Comparison of ENCODE assay signal across 17 cellular contexts in genomic region chr16:11264155-11264832, GRCh38. TPM values are rescaled to one million over a fixed set of nuclear protein-coding genes. Genes with fewer than 3 reads are reported as not detected.
DNase-seq lines count a peak whose midpoint lies in the region; ATAC-seq, FAIRE-seq and TF ChIP-seq lines count a peak whose summit lies in the region.
"Had no signal": no experiment of that assay in that cellular context is flagged by ENCODE, and none has a peak within 500 bp of the region (broad histone marks: within the 10 kb centered on the region; RNA-seq: fewer than 3 reads in every experiment).

No MANE protein-coding gene starts in this region.

- H3K27me3 ChIP-seq in small intestine (ENCODE audit: control insufficient read depth in 2 of 2, insufficient read depth in 2 of 2, low read length in 2 of 2) = no peaks in the 10 kb centered on the region
- H3K27me3 ChIP-seq: tibial artery had no signal

- H3K27ac ChIP-seq in small intestine (ENCODE audit: low read depth in 1 of 2, low read length in 1 of 2) = no peak overlapping the region
- H3K27ac ChIP-seq: prostate gland, tibial artery had no signal

- no peaks in the 10 kb centered on the region for H3K9me3 Mint-ChIP-seq in activated T-cell treated with anti-CD3 and anti-CD28 coated beads, Interleukin-2, amount 50 U/mL, for 4 hours
- no peaks in the 10 kb centered on the region for H3K9me3 Mint-ChIP-seq in activated CD8-positive, alpha-beta T cell treated with anti-CD3 and anti-CD28 coated beads for 36 hours
- H3K9me3 Mint-ChIP-seq in MCF 10A (ENCODE audit: unreplicated experiment) = no peaks in the 10 kb centered on the region
- H3K9me3 Mint-ChIP-seq: HFFc6 had no signal

- no peaks in the 10 kb centered on the region for H3K36me3 ChIP-seq in small intestine (ENCODE audit: control insufficient read depth in 2 of 2, insufficient read depth in 2 of 2, low read length in 2 of 2)
- H3K36me3 ChIP-seq: MG63, prostate gland, tibial artery had no signal

- no TSS peak for BruUV-seq in MCF 10A (replicated peaks; lab: Mats Ljungman, UMichigan)

- whole genome bisulfite sequencing in small intestine, 3 donors = 61 to 71% (median 69%) methylated on average over 9 of the region's 9 CpGs

- no peaks in the 10 kb centered on the region for H3K4me1 ChIP-seq in small intestine (ENCODE audit: control insufficient read depth in 2 of 2, insufficient read depth in 1 of 2, low read depth in 1 of 2, low read length in 1 of 2)
- H3K4me1 ChIP-seq: prostate gland had no signal

- no peak overlapping the region for H3K4me3 ChIP-seq in small intestine (ENCODE audit: low read depth in 1 of 2, low read length in 2 of 2)
- H3K4me3 ChIP-seq: MG63, prostate gland, tibial artery had no signal

- POLR2A ChIA-PET in activated CD8-positive, alpha-beta T cell treated with anti-CD3 and anti-CD28 coated beads for 36 hours (lab: Charles Lee) = interaction anchor here (0.7 to 1.9 kb wide), 6 partner anchors 9 to 107 kb away, joined by 3 to 11 read pairs (median 6); partner anchors contain the start of gene PRM3
- POLR2A ChIA-PET in MCF 10A (lab: Yijun Ruan, JAX) = no interaction called here

- no peaks in the 10 kb centered on the region for H3K9me3 ChIP-seq in small intestine (ENCODE audit: control insufficient read depth, low read depth)
- H3K9me3 ChIP-seq: MG63, prostate gland, tibial artery had no signal

- no peak overlapping the region for H3K4me3 Mint-ChIP-seq in activated T-cell treated with anti-CD3 and anti-CD28 coated beads, Interleukin-2, amount 50 U/mL, for 4 hours
- H3K4me3 Mint-ChIP-seq in activated CD8-positive, alpha-beta T cell treated with anti-CD3 and anti-CD28 coated beads for 36 hours = no peak overlapping the region
- no peak overlapping the region for H3K4me3 Mint-ChIP-seq in MCF 10A (ENCODE audit: unreplicated experiment)
- H3K4me3 Mint-ChIP-seq: HFFc6 had no signal

- CTCF ChIA-PET in activated CD8-positive, alpha-beta T cell treated with anti-CD3 and anti-CD28 coated beads for 36 hours (lab: Charles Lee) = interaction anchor here (1.1 to 1.5 kb wide), 7 partner anchors 10 to 305 kb away, joined by 3 to 9 read pairs (median 4); partner anchors contain the start of gene PRM3
- CTCF ChIA-PET in MCF 10A (lab: Yijun Ruan, JAX) = interaction anchor here (11.0 kb wide), 1 partner anchor 297 kb away, joined by 342 read pairs; no protein-coding TSS in a partner anchor

- H3K36me3 Mint-ChIP-seq in activated T-cell treated with anti-CD3 and anti-CD28 coated beads, Interleukin-2, amount 50 U/mL, for 4 hours (ENCODE audit: insufficient read depth) = no peaks in the 10 kb centered on the region
- H3K36me3 Mint-ChIP-seq in activated CD8-positive, alpha-beta T cell treated with anti-CD3 and anti-CD28 coated beads for 36 hours (ENCODE audit: low read depth) = no peaks in the 10 kb centered on the region
- H3K36me3 Mint-ChIP-seq in MCF 10A (ENCODE audit: insufficient read depth, unreplicated experiment) = no peaks in the 10 kb centered on the region

- H3K4me1 Mint-ChIP-seq in activated T-cell treated with anti-CD3 and anti-CD28 coated beads, Interleukin-2, amount 50 U/mL, for 4 hours (ENCODE audit: low read depth) = peaks cover 29% of the 10 kb centered on the region
- H3K4me1 Mint-ChIP-seq in activated CD8-positive, alpha-beta T cell treated with anti-CD3 and anti-CD28 coated beads for 36 hours (ENCODE audit: low read depth) = peaks cover 30% of the 10 kb centered on the region
- H3K4me1 Mint-ChIP-seq in MCF 10A (ENCODE audit: insufficient read depth, unreplicated experiment) = no peaks in the 10 kb centered on the region

- ATAC-seq in activated T-cell treated with anti-CD3 and anti-CD28 coated beads, Interleukin-2, amount 50 U/mL, for 4 hours = peak; percentile 6 to 7
- peak; percentile 40 for ATAC-seq in activated CD8-positive, alpha-beta T cell treated with anti-CD3 and anti-CD28 coated beads for 36 hours

- H3K27ac Mint-ChIP-seq in activated CD8-positive, alpha-beta T cell treated with anti-CD3 and anti-CD28 coated beads for 36 hours = peak overlapping the region; percentile 79
- H3K27ac Mint-ChIP-seq in MCF 10A (ENCODE audit: low read depth, unreplicated experiment) = no peak overlapping the region
- H3K27ac Mint-ChIP-seq: HFFc6 had no signal

- intact Hi-C loops in activated CD8-positive, alpha-beta T cell treated with anti-CD3 and anti-CD28 coated beads for 36 hours (cut with micrococcal nuclease) = no loop called here
- intact Hi-C loops in MCF 10A (cut with micrococcal nuclease) = no loop called here

- TF ChIP-seq CTCF in activated CD8-positive, alpha-beta T cell treated with anti-CD3 and anti-CD28 coated beads for 36 hours (IDR thresholded peaks at IDR 0.05) = no peak
- TF ChIP-seq CTCF in MCF 10A (IDR thresholded peaks at IDR 0.05; ENCODE audit: unreplicated experiment) = no peak

- DNase-seq in activated T-cell treated with anti-CD3 and anti-CD28 coated beads, Interleukin-2, amount 50 U/mL, for 4 hours = no peak
- DNase-seq in activated T-cell treated with anti-CD3 and anti-CD28 coated beads, Interleukin-2, amount 50 U/mL, for 48 hours = no peak
- peak; percentile 0 to 18 for DNase-seq in Kasumi-1 (lab: John Stamatoyannopoulos, UW)
- DNase-seq in activated CD8-positive, alpha-beta T cell treated with anti-CD3 and anti-CD28 coated beads for 36 hours = no peak
- DNase-seq in small intestine = peak; percentile 75
- no peak for DNase-seq in AG08396 (ENCODE audit: low spot score)
- DNase-seq in DMS153 (lab: John Stamatoyannopoulos, UW) = no peak
- DNase-seq in MCF 10A (ENCODE audit: unreplicated experiment) = no peak
- DNase-seq: amygdala, erythroblast, head of caudate nucleus, HFFc6, kidney, MG63, SW 1271, tibial artery had no signal

- FAIRE-seq in small intestine (lab: Jason Lieb, UNC) = no peak
- FAIRE-seq: kidney had no signal

- no peaks in the 10 kb centered on the region for H3K27me3 Mint-ChIP-seq in activated T-cell treated with anti-CD3 and anti-CD28 coated beads, Interleukin-2, amount 50 U/mL, for 4 hours (ENCODE audit: low read depth)
- no peaks in the 10 kb centered on the region for H3K27me3 Mint-ChIP-seq in activated CD8-positive, alpha-beta T cell treated with anti-CD3 and anti-CD28 coated beads for 36 hours
- peaks cover 18% of the 10 kb centered on the region for H3K27me3 Mint-ChIP-seq in MCF 10A (ENCODE audit: insufficient read depth, unreplicated experiment)

RNA-seq across cellular contexts. Expression of gene TNP2, which starts 4.8 kb away (rescaled TPM):
- not detected for total RNA-seq in activated T-cell treated with anti-CD3 and anti-CD28 coated beads, Interleukin-2, amount 50 U/mL, for 4 hours
- not detected for total RNA-seq in activated CD8-positive, alpha-beta T cell treated with anti-CD3 and anti-CD28 coated beads for 36 hours
- polyA plus RNA-seq in small intestine = not detected
- total RNA-seq in MCF 10A (2022) = not detected in 2 replicates
- total RNA-seq: HFFc6, kidney, prostate gland had no signal

RNA-seq across cellular contexts. Expression of gene SOCS1, which starts 8.3 kb away (rescaled TPM):
- total RNA-seq in activated T-cell treated with anti-CD3 and anti-CD28 coated beads, Interleukin-2, amount 50 U/mL, for 4 hours = 100 to 1,000 TPM; 112 to 148 (median 114) TPM
- 10 to 100 TPM; 75.7 to 75.8 TPM for total RNA-seq in activated CD8-positive, alpha-beta T cell treated with anti-CD3 and anti-CD28 coated beads for 36 hours
- polyA plus RNA-seq in small intestine = 10 to 100 TPM in 1 of 3 donors, 1 to 10 TPM in 2; 3.5 to 15.0 (median 6.7) TPM
- total RNA-seq in MCF 10A (2022) = 1.4 and 1.6 TPM in 2 replicates

RNA-seq across cellular contexts. Expression of gene PRM3, which starts 9.1 kb away (rescaled TPM):
- total RNA-seq in activated T-cell treated with anti-CD3 and anti-CD28 coated beads, Interleukin-2, amount 50 U/mL, for 4 hours = not detected
- total RNA-seq in activated CD8-positive, alpha-beta T cell treated with anti-CD3 and anti-CD28 coated beads for 36 hours = not detected
- polyA plus RNA-seq in small intestine = not detected
- total RNA-seq in MCF 10A (2022) = not detected in 2 replicates
- total RNA-seq: HFFc6, kidney, prostate gland had no signal

RNA-seq across cellular contexts. Expression of gene PRM2, which starts 12.0 kb away (rescaled TPM):
- not detected for total RNA-seq in activated T-cell treated with anti-CD3 and anti-CD28 coated beads, Interleukin-2, amount 50 U/mL, for 4 hours
- not detected for total RNA-seq in activated CD8-positive, alpha-beta T cell treated with anti-CD3 and anti-CD28 coated beads for 36 hours
- polyA plus RNA-seq in small intestine = not detected
- not detected in 2 replicates for total RNA-seq in MCF 10A (2022)
- total RNA-seq: HFFc6, kidney had no signal

RNA-seq across cellular contexts. Expression of gene PRM1, which starts 16.8 kb away (rescaled TPM):
- total RNA-seq in activated T-cell treated with anti-CD3 and anti-CD28 coated beads, Interleukin-2, amount 50 U/mL, for 4 hours = not detected
- not detected for total RNA-seq in activated CD8-positive, alpha-beta T cell treated with anti-CD3 and anti-CD28 coated beads for 36 hours
- polyA plus RNA-seq in small intestine = not detected
- not detected in 2 replicates for total RNA-seq in MCF 10A (2022)
- total RNA-seq: HFFc6, kidney had no signal

Comparison
In these comparisons a context has a peak if more than half of its experiments do, and no peak if none do; other contexts are left out.
1. DNase-seq: peak in Kasumi-1 (2 of 2) and small intestine (single experiment); none in activated T-cell treated with anti-CD3 and anti-CD28 coated beads, Interleukin-2, amount 50 U/mL, for 4 hours (single experiment), activated T-cell treated with anti-CD3 and anti-CD28 coated beads, Interleukin-2, amount 50 U/mL, for 48 hours (0 of 2), activated CD8-positive, alpha-beta T cell treated with anti-CD3 and anti-CD28 coated beads for 36 hours (single experiment), AG08396 (single experiment), DMS153 (single experiment) and MCF 10A (single experiment).
2. RNA of gene SOCS1, which starts 8.3 kb away (total RNA-seq): 112 to 148 TPM in activated T-cell treated with anti-CD3 and anti-CD28 coated beads, Interleukin-2, amount 50 U/mL, for 4 hours and 75.7 to 75.8 TPM in activated CD8-positive, alpha-beta T cell treated with anti-CD3 and anti-CD28 coated beads for 36 hours; 1.4 to 1.6 TPM in MCF 10A; every median in the first group is over 10 times any median in the second.